Comparison of ENCODE assay signal across 16 cellular contexts in genomic region chr9:129322641-129323375, GRCh38.
DNase-seq lines count a peak whose midpoint lies in the region; ATAC-seq and TF ChIP-seq lines count a peak whose summit lies in the region.
"Had no signal": no experiment of that assay in that cellular context is flagged by ENCODE, and none has a peak within 500 bp of the region (broad histone marks: within the 10 kb centered on the region; RNA-seq: fewer than 3 reads in every experiment).

No MANE protein-coding gene starts in this region.

- CTCF ChIA-PET in Panc1 (lab: Charles Lee): no interaction called here

- H3K79me2 ChIP-seq in GM23338 (replicated peaks; ENCODE audit: insufficient read depth): no peaks in the 10 kb centered on the region

- no peak for DNase-seq in Panc1 (ENCODE audit: low read depth, low spot score)
- no peak for DNase-seq in mesenchymal stem cell
- peak; percentile 32 for DNase-seq in spleen
- DNase-seq in H7: no peak
- no peak for DNase-seq in GM19238 (ENCODE audit: insufficient read length, low spot score)
- no peak for DNase-seq in COLO829 (ENCODE audit: low spot score)
- DNase-seq in GM23338 (ENCODE audit: low spot score): no peak
- DNase-seq: C1 segment of cervical spinal cord, EL, hypothalamus, NCI-H1930, NCI-H526 treated with DMSO at 0.1 percent for 48 hours, T-cell had no signal

- 86% methylated on average over 17 of the region's 17 CpGs for WGBS in mesenchymal stem cell
- WGBS in spleen, 5 donors: 79 to 90% (median 86%) methylated on average over 17 of the region's 17 CpGs

- H3K79me1 ChIP-seq in mesenchymal stem cell (replicated peaks; ENCODE audit: low read length, poor library complexity, severe bottlenecking): no peaks in the 10 kb centered on the region

- POLR2A ChIA-PET in Panc1 (lab: Charles Lee): interaction anchor here (0.5 kb wide), 1 partner anchor 139 kb away, joined by 4 read pairs; no protein-coding TSS in a partner anchor

- peak overlapping the region; percentile 21 for H2BK120ac ChIP-seq in mesenchymal stem cell (ENCODE audit: low read depth, low read length)

- H3K4me3 Mint-ChIP-seq in brain: peak overlapping the region in 1 of 5 experiments; percentile 59
- no peak overlapping the region for H3K4me3 Mint-ChIP-seq in GM23338
- H3K4me3 Mint-ChIP-seq: activated B cell treated with CpG ODN at 0.5 μM for 24 hours had no signal

- peak overlapping the region; percentile 17 for H2AK5ac ChIP-seq in mesenchymal stem cell (ENCODE audit: low read length, severe bottlenecking)

- H3K4me2 ChIP-seq in mesenchymal stem cell (ENCODE audit: low read length, poor library complexity, severe bottlenecking): no peak overlapping the region
- no peak overlapping the region for H3K4me2 ChIP-seq in GM23338
- H3K4me2 ChIP-seq: smooth muscle cell had no signal

- 0 out of 2 replicates have a peak, but pooled peaks cover 2% of the 10 kb centered on the region for H3F3A ChIP-seq in GM23338 (replicated peaks; ENCODE audit: low read depth)

- H3K4me1 ChIP-seq in Panc1 (ENCODE audit: control insufficient read depth, insufficient read depth, low read length): peaks cover 7% of the 10 kb centered on the region
- peaks cover 30% of the 10 kb centered on the region for H3K4me1 ChIP-seq in mesenchymal stem cell (ENCODE audit: control insufficient read depth, insufficient read depth, low read depth, low read length)
- peaks cover 14 to 68% (median 40%) of the 10 kb centered on the region in 6 donors for H3K4me1 ChIP-seq in spleen
- peaks cover 9% of the 10 kb centered on the region; the same call in 1 of the 2 replicates for H3K4me1 ChIP-seq in GM23338 (ENCODE audit: insufficient read depth)

- TF ChIP-seq CTCF in Panc1 (IDR thresholded peaks at IDR 0.05) (no peak), brain (conservative IDR thresholded peaks at IDR 0.05) (no peak), spleen (IDR thresholded peaks at IDR 0.05 in 8 of 11, conservative IDR thresholded peaks at IDR 0.05 in 3 of 11) (no peak), GM23338 (conservative IDR thresholded peaks at IDR 0.05; ENCODE audit: low read depth in 2 of 2) (no peak)

- no peak for TF ChIP-seq POLR2A in spleen (IDR thresholded peaks at IDR 0.05)

- H3K27me3 ChIP-seq in Panc1 (ENCODE audit: control insufficient read depth, insufficient read depth, low read length): no peaks in the 10 kb centered on the region
- no peaks in the 10 kb centered on the region for H3K27me3 ChIP-seq in mesenchymal stem cell (ENCODE audit: control insufficient read depth in 1 of 2, insufficient read depth in 1 of 2, low read length in 2 of 2)
- H3K27me3 ChIP-seq in spleen (replicated peaks in 1 of 7): peaks cover 0 to 23% (median 0%) of the 10 kb centered on the region in 7 donors
- H3K27me3 ChIP-seq in H7 (ENCODE audit: control insufficient read depth, insufficient read depth, low read length): peaks cover 3% of the 10 kb centered on the region; the same call in 1 of the 2 replicates
- peaks cover 5% of the 10 kb centered on the region; the same call in 1 of the 2 replicates for H3K27me3 ChIP-seq in GM23338 (ENCODE audit: insufficient read depth)

- peak overlapping the region; percentile 93 to 100 for H2BK12ac ChIP-seq in mesenchymal stem cell (ENCODE audit: low read length in 2 of 2)

- no TSS peak for BruUV-seq in Panc1 (replicated peaks; lab: Mats Ljungman, UMichigan)

- peak overlapping the region; percentile 1 for H4K91ac ChIP-seq in mesenchymal stem cell (ENCODE audit: low read length)

- H3K4me3 ChIP-seq in Panc1 (ENCODE audit: low read depth in 2 of 2, low read length in 2 of 2) (no peak overlapping the region), mesenchymal stem cell (ENCODE audit: insufficient read depth in 1 of 2, low read depth in 1 of 2, low read length in 2 of 2) (no peak overlapping the region), spleen (no peak overlapping the region), H7 (ENCODE audit: insufficient read depth, low read depth, low read length) (no peak overlapping the region), GM23338 (no peak overlapping the region)
- H3K4me3 ChIP-seq: smooth muscle cell had no signal

- H2AFZ ChIP-seq in mesenchymal stem cell (ENCODE audit: low read depth, low read length) (no peak overlapping the region), GM23338 (no peak overlapping the region)

- intact Hi-C loops in Panc1 (cut with micrococcal nuclease; ENCODE audit: unreplicated experiment) (no loop called here), spleen (cut with DNase I; ENCODE audit: low total_unique reads) (no loop called here)

- no peak overlapping the region for H3K9ac ChIP-seq in mesenchymal stem cell (ENCODE audit: low read length)

- no peaks in the 10 kb centered on the region for H4K20me1 ChIP-seq in GM23338 (replicated peaks; ENCODE audit: insufficient read depth)

- in situ Hi-C loops in Panc1 (cut with HindIII; ENCODE audit: low pct_unique_long_range_greater_than_20kb, low sequenced_read_pairs): no loop called here

- peak overlapping the region; percentile 54 for H2BK15ac ChIP-seq in mesenchymal stem cell (ENCODE audit: low read depth, poor library complexity, severe bottlenecking)

- no peaks in the 10 kb centered on the region for H3K36me3 Mint-ChIP-seq in brain
- H3K36me3 Mint-ChIP-seq in GM23338 (ENCODE audit: low read depth): no peaks in the 10 kb centered on the region
- H3K36me3 Mint-ChIP-seq: T-cell had no signal

- no peak overlapping the region for H4K8ac ChIP-seq in mesenchymal stem cell (ENCODE audit: low read length)

- ATAC-seq in Panc1 (no peak), GM23338 (no peak)
- ATAC-seq: T-cell had no signal

- no peaks in the 10 kb centered on the region for H3K9me2 ChIP-seq in GM23338 (ENCODE audit: insufficient read depth)

- no peak overlapping the region for H3K23ac ChIP-seq in mesenchymal stem cell (ENCODE audit: low read length in 2 of 2)

- H3K27me3 Mint-ChIP-seq in brain (peaks cover 2% of the 10 kb centered on the region), GM23338 (ENCODE audit: insufficient read depth, low read depth, poor library complexity) (peaks cover 14% of the 10 kb centered on the region)
- H3K27me3 Mint-ChIP-seq: T-cell had no signal

- H3K4me1 Mint-ChIP-seq in brain: peaks cover 75% of the 10 kb centered on the region
- peaks cover 29% of the 10 kb centered on the region for H3K4me1 Mint-ChIP-seq in GM23338

- H3K36me3 ChIP-seq in Panc1 (ENCODE audit: control insufficient read depth, insufficient read depth, low read length): no peaks in the 10 kb centered on the region
- H3K36me3 ChIP-seq in mesenchymal stem cell (ENCODE audit: control insufficient read depth in 1 of 2, insufficient read depth in 2 of 2, low read depth in 1 of 2, low read length in 2 of 2): no peaks in the 10 kb centered on the region
- H3K36me3 ChIP-seq in spleen: no peaks in the 10 kb centered on the region
- H3K36me3 ChIP-seq in H7 (replicated peaks; ENCODE audit: control insufficient read depth, insufficient read depth, low read length): no peaks in the 10 kb centered on the region
- no peaks in the 10 kb centered on the region for H3K36me3 ChIP-seq in GM23338 (ENCODE audit: insufficient read depth)

- peak overlapping the region in 1 of 2 experiments; percentile 28 for H3K18ac ChIP-seq in mesenchymal stem cell (ENCODE audit: low read depth in 1 of 2, low read length in 2 of 2)

- peak overlapping the region; percentile 66 to 99 (median 89) for H3K27ac Mint-ChIP-seq in brain
- H3K27ac Mint-ChIP-seq in GM23338: no peak overlapping the region
- H3K27ac Mint-ChIP-seq: activated B cell treated with CpG ODN at 0.5 μM for 24 hours, T-cell had no signal

- 0 out of 2 replicates have a peak overlapping the region, but pooled peaks have one; percentile 7 for H3K27ac ChIP-seq in Panc1 (ENCODE audit: low read length)
- H3K27ac ChIP-seq in mesenchymal stem cell (ENCODE audit: low read length, poor library complexity, severe bottlenecking): no peak overlapping the region
- peak overlapping the region in 4 of 8 donors; percentile 5 to 84 (median 48) for H3K27ac ChIP-seq in spleen
- no peak overlapping the region for H3K27ac ChIP-seq in GM23338 (ENCODE audit: low read depth)

- H3K4ac ChIP-seq in mesenchymal stem cell (ENCODE audit: low read depth in 1 of 2, low read length in 2 of 2): no peak overlapping the region

- H3K9me3 Mint-ChIP-seq in brain (peaks cover 0 to 2% (median 0%) of the 10 kb centered on the region in 5 experiments), GM23338 (no peaks in the 10 kb centered on the region)
- H3K9me3 Mint-ChIP-seq: activated B cell treated with CpG ODN at 0.5 μM for 24 hours, T-cell had no signal

- H3K9me3 ChIP-seq in Panc1 (ENCODE audit: control insufficient read depth, insufficient read depth, low read depth, low read length): no peaks in the 10 kb centered on the region
- H3K9me3 ChIP-seq in mesenchymal stem cell (ENCODE audit: control insufficient read depth, low read length): no peaks in the 10 kb centered on the region
- H3K9me3 ChIP-seq in spleen: no peaks in the 10 kb centered on the region

- no peak overlapping the region for H2BK5ac ChIP-seq in mesenchymal stem cell (ENCODE audit: low read depth, low read length, poor library complexity, severe bottlenecking)

- H3K14ac ChIP-seq in mesenchymal stem cell (ENCODE audit: low read length in 2 of 2): no peak overlapping the region

TF ChIP-seq in GM23338, 12 proteins besides CTCF, POLR2A, EP300 and RAD21 (continues in another document):
- TF ChIP-seq, protein P1, sequence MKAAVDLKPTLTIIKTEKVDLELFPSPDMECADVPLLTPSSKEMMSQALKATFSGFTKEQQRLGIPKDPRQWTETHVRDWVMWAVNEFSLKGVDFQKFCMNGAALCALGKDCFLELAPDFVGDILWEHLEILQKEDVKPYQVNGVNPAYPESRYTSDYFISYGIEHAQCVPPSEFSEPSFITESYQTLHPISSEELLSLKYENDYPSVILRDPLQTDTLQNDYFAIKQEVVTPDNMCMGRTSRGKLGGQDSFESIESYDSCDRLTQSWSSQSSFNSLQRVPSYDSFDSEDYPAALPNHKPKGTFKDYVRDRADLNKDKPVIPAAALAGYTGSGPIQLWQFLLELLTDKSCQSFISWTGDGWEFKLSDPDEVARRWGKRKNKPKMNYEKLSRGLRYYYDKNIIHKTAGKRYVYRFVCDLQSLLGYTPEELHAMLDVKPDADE (IDR thresholded peaks at IDR 0.05): no peak
- no peak for TF ChIP-seq POLR2AphosphoS5 (IDR thresholded peaks at IDR 0.05; ENCODE audit: low read depth)
